Comparison of ENCODE assay signal across 20 cellular contexts in the genomic region with DNA sequence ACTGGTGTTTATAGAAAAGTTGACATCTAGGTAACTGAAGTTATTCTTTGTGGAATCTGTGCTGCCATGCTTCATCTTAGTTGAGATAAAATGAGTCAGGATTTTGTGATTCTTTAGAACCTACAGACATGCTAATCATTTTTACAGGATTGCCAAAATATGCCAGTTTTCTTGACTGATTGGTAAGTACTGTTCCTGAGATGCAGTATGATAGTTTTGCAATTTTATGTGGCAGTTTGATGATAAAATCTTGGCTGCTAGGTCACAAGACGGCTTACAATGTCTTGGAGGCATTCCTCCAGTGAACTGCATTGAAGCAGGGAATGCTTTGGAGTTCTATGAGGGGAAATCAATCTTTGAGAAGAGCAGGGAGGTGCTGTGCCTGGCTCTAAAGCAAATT.
A peak's percentile ranks its signal among the peaks of the same experiment; 100 is the strongest.
DNase-seq lines count a peak whose midpoint lies in the region; TF ChIP-seq lines count a peak whose summit lies in the region.
"Had no signal": no experiment of that assay in that cellular context is flagged by ENCODE, and none has a peak within 500 bp of the region (broad histone marks: within the 10 kb centered on the region; RNA-seq: fewer than 3 reads in every experiment).

No MANE protein-coding gene starts in this region.

- CTCF ChIA-PET in SK-N-SH (lab: Yijun Ruan, JAX) = no interaction called here

- no peaks in the 10 kb centered on the region for H3K79me2 ChIP-seq in neural cell (replicated peaks; ENCODE audit: insufficient read depth, low read length)
- no peaks in the 10 kb centered on the region for H3K79me2 ChIP-seq in SK-N-SH (ENCODE audit: insufficient read depth)

- no peak for TF ChIP-seq CTCF in fibroblast of villous mesenchyme (IDR thresholded peaks at IDR 0.05; ENCODE audit: insufficient read depth, low read depth, low read length)
- TF ChIP-seq CTCF in neural cell (IDR thresholded peaks at IDR 0.05; ENCODE audit: poor library complexity, severe bottlenecking) = no peak
- TF ChIP-seq CTCF in osteocyte (IDR thresholded peaks at IDR 0.05) = no peak
- TF ChIP-seq CTCF in SK-N-SH (IDR thresholded peaks at IDR 0.05) = no peak

- no peaks in the 10 kb centered on the region for H4K20me1 ChIP-seq in neural cell (ENCODE audit: insufficient read depth)
- no peaks in the 10 kb centered on the region for H4K20me1 ChIP-seq in SK-N-SH (ENCODE audit: insufficient read depth)
- H4K20me1 ChIP-seq: BLaER1 had no signal

- peaks cover 10% of the 10 kb centered on the region for H3K9me3 Mint-ChIP-seq in osteocyte (ENCODE audit: unreplicated experiment)

- H3K9me3 ChIP-seq in neural cell (ENCODE audit: low read length) (no peaks in the 10 kb centered on the region), SK-N-SH (no peaks in the 10 kb centered on the region)
- H3K9me3 ChIP-seq: BE2C, BLaER1 had no signal

- no peak overlapping the region for H3K27ac Mint-ChIP-seq in osteocyte (ENCODE audit: unreplicated experiment)
- H3K27ac Mint-ChIP-seq: CD14-positive monocyte; CD4-positive, alpha-beta memory T cell; CD4-positive, CD25-positive, alpha-beta regulatory T cell; CD8-positive, alpha-beta memory T cell had no signal

- H3K36me3 ChIP-seq in neural cell (ENCODE audit: insufficient read depth, low read length) (no peaks in the 10 kb centered on the region), SK-N-SH (replicated peaks in 1 of 2; ENCODE audit: control insufficient read depth in 1 of 2, insufficient read depth in 2 of 2, low read length in 1 of 2) (no peaks in the 10 kb centered on the region)
- H3K36me3 ChIP-seq: BE2C, BLaER1 had no signal

- H3K4me1 ChIP-seq in SK-N-SH (ENCODE audit: control insufficient read depth in 1 of 2, insufficient read depth in 2 of 2, low read depth in 1 of 2, low read length in 1 of 2) = no peaks in the 10 kb centered on the region
- H3K4me1 ChIP-seq: BE2C, BLaER1 had no signal

- H3K9me2 ChIP-seq in neural cell (ENCODE audit: insufficient read depth, low read length) (no peaks in the 10 kb centered on the region), SK-N-SH (no peaks in the 10 kb centered on the region)

- no peaks in the 10 kb centered on the region for H3K27me3 Mint-ChIP-seq in osteocyte (ENCODE audit: unreplicated experiment)
- H3K27me3 Mint-ChIP-seq: CD4-positive, CD25-positive, alpha-beta regulatory T cell had no signal

- no peak overlapping the region for H3K9ac ChIP-seq in neural cell (ENCODE audit: low read length)
- H3K9ac ChIP-seq in SK-N-SH = no peak overlapping the region
- H3K9ac ChIP-seq: BLaER1 had no signal

- no peak overlapping the region for H2AFZ ChIP-seq in neural cell (ENCODE audit: low read depth, low read length)
- H2AFZ ChIP-seq in SK-N-SH (ENCODE audit: low read depth) = no peak overlapping the region

- WGBS in SK-N-SH (ENCODE audit: low lambda C conversion rate) = 0% methylated on average over 1 of the region's 1 CpG

- H3K4me3 Mint-ChIP-seq in osteocyte (ENCODE audit: unreplicated experiment) = no peak overlapping the region
- H3K4me3 Mint-ChIP-seq: CD14-positive monocyte; CD4-positive, alpha-beta memory T cell; CD4-positive, CD25-positive, alpha-beta regulatory T cell; CD8-positive, alpha-beta memory T cell had no signal

- POLR2A ChIA-PET in SK-N-SH (lab: Yijun Ruan, JAX) = no interaction called here

- no peaks in the 10 kb centered on the region for H3K4me1 Mint-ChIP-seq in osteocyte (ENCODE audit: unreplicated experiment)
- H3K4me1 Mint-ChIP-seq: CD14-positive monocyte; CD4-positive, alpha-beta memory T cell; CD4-positive, CD25-positive, alpha-beta regulatory T cell; CD8-positive, alpha-beta memory T cell had no signal

- H3F3A ChIP-seq in neural cell (ENCODE audit: insufficient read depth, low read length, poor library complexity, severe bottlenecking) (no peaks in the 10 kb centered on the region), SK-N-SH (replicated peaks; ENCODE audit: insufficient read depth) (no peaks in the 10 kb centered on the region)

- H3K27me3 ChIP-seq in neural cell (ENCODE audit: insufficient read depth, low read depth, low read length) = no peaks in the 10 kb centered on the region
- H3K27me3 ChIP-seq in SK-N-SH (ENCODE audit: insufficient read depth) = peaks cover 7% of the 10 kb centered on the region; the same call in 1 of the 2 replicates
- H3K27me3 ChIP-seq: BE2C, BLaER1 had no signal

- H3K4me3 ChIP-seq in fibroblast of villous mesenchyme (ENCODE audit: low read depth, low read length) (no peak overlapping the region), neural cell (ENCODE audit: low read length) (no peak overlapping the region), SK-N-SH (ENCODE audit: low read depth in 2 of 2, low read length in 1 of 2) (no peak overlapping the region)
- H3K4me3 ChIP-seq: BLaER1 had no signal

- H3K4me2 ChIP-seq in neural cell (ENCODE audit: low read length) (no peak overlapping the region), SK-N-SH (no peak overlapping the region)
- H3K4me2 ChIP-seq: BLaER1 had no signal

- no peak overlapping the region for H3K27ac ChIP-seq in neural cell (ENCODE audit: low read length)
- no peak overlapping the region for H3K27ac ChIP-seq in SK-N-SH (ENCODE audit: low read depth in 2 of 2, low read length in 1 of 2)
- H3K27ac ChIP-seq: BLaER1 had no signal

- TF ChIP-seq EP300 in neural cell (conservative IDR thresholded peaks at IDR 0.05; ENCODE audit: poor library complexity, severe bottlenecking) (peak; percentile 64), SK-N-SH (IDR thresholded peaks at IDR 0.05; ENCODE audit: borderline replicate concordance in 1 of 2, low read depth in 1 of 2, low read length in 1 of 2) (no peak)

- DNase-seq in fibroblast of villous mesenchyme (ENCODE audit: low read depth) (peak; percentile 48), osteocyte (ENCODE audit: extremely low spot score, unreplicated experiment) (no peak), NCI-H1694 (lab: John Stamatoyannopoulos, UW) (no peak), SK-N-SH (no peak)
- DNase-seq: 8988T; ACHN; BE2C; C1 segment of cervical spinal cord; CD4-positive, alpha-beta memory T cell; CD4-positive, CD25-positive, alpha-beta regulatory T cell; CD8-positive, alpha-beta memory T cell; COR-L47; DMS 273 treated with DMSO at 0.1 percent for 48 hours; DMS153; DMS53; DMS79 treated with DMSO at 0.1 percent for 48 hours; GF-D8 had no signal

- TF ChIP-seq RAD21 in neural cell (conservative IDR thresholded peaks at IDR 0.05) (no peak), SK-N-SH (IDR thresholded peaks at IDR 0.05; ENCODE audit: low read length) (no peak)

- H3K36me3 Mint-ChIP-seq in osteocyte (ENCODE audit: unreplicated experiment) = no peaks in the 10 kb centered on the region
- H3K36me3 Mint-ChIP-seq: CD14-positive monocyte; CD4-positive, alpha-beta memory T cell; CD4-positive, CD25-positive, alpha-beta regulatory T cell; CD8-positive, alpha-beta memory T cell had no signal

TF ChIP-seq in neural cell, 6 proteins besides CTCF, POLR2A, EP300 and RAD21 (continues in another document):
- no peak for TF ChIP-seq POLR2AphosphoS5 (IDR thresholded peaks at IDR 0.05)
- no peak for TF ChIP-seq MXI1 (conservative IDR thresholded peaks at IDR 0.05; ENCODE audit: poor library complexity, severe bottlenecking)
- no peak for TF ChIP-seq SMC3 (conservative IDR thresholded peaks at IDR 0.05; ENCODE audit: poor library complexity)
- no peak for TF ChIP-seq TAF1 (IDR thresholded peaks at IDR 0.05; ENCODE audit: low read depth)

TF ChIP-seq in SK-N-SH, 30 proteins besides CTCF, POLR2A, EP300 and RAD21:
- no peak for TF ChIP-seq FOXJ3 (CRISPR knock-in tag; IDR thresholded peaks at IDR 0.05)
